ENCODE assay signal across 1 cellular context in genomic region chr12:57520008-57520726, GRCh38.
A peak's percentile ranks its signal among the peaks of the same experiment; 100 is the strongest.
TF ChIP-seq lines count a peak whose summit lies in the region.

Gene DDIT3, minus strand, starts transcription at chr12:57520514. Its CDS starts 3,108 bp downstream, at chr12:57517406.

TF ChIP-seq in HepG2, 621 proteins besides CTCF, POLR2A, EP300 and RAD21 (continued from another document and continues in another):
- no peak; the same call in 1 of the 2 replicates for TF ChIP-seq ZNF281 (CRISPR knock-in tag; IDR thresholded peaks at IDR 0.05; ENCODE audit: borderline replicate concordance)
- TF ChIP-seq ZNF678 (CRISPR knock-in tag; IDR thresholded peaks at IDR 0.05) = 0 out of 2 replicates have a peak, but pooled peaks have one; percentile 81
- TF ChIP-seq BCL6 (CRISPR knock-in tag; IDR thresholded peaks at IDR 0.05) = no peak; the same call in 1 of the 2 replicates
- no peak for TF ChIP-seq ZSCAN25 (CRISPR knock-in tag; IDR thresholded peaks at IDR 0.05)
- no peak for TF ChIP-seq ZFP36 (IDR thresholded peaks at IDR 0.05; ENCODE audit: borderline replicate concordance, low read depth, low read length, partially characterized antibody)
- TF ChIP-seq ARNT2 (CRISPR knock-in tag; IDR thresholded peaks at IDR 0.05; ENCODE audit: low read depth) = no peak
- peak; percentile 94 for TF ChIP-seq ZBTB2 (CRISPR knock-in tag; IDR thresholded peaks at IDR 0.05; ENCODE audit: low read depth)
- TF ChIP-seq ZBTB10 (CRISPR knock-in tag; IDR thresholded peaks at IDR 0.05; ENCODE audit: borderline replicate concordance) = no peak
- TF ChIP-seq ZNF232 (CRISPR knock-in tag; IDR thresholded peaks at IDR 0.05; ENCODE audit: borderline replicate concordance) = peak; percentile 80; the same call in 1 of the 2 replicates
- TF ChIP-seq JDP2 (CRISPR knock-in tag; IDR thresholded peaks at IDR 0.05; ENCODE audit: borderline replicate concordance) = no peak
- no peak for TF ChIP-seq KMT2B (CRISPR knock-in tag; IDR thresholded peaks at IDR 0.05)
- TF ChIP-seq HNF4A (CRISPR knock-in tag; IDR thresholded peaks at IDR 0.05) = no peak
- TF ChIP-seq ZNF350 (CRISPR knock-in tag; IDR thresholded peaks at IDR 0.05; ENCODE audit: borderline replicate concordance, low read depth) = peak; percentile 18; the same call in 1 of the 2 replicates
- no peak for TF ChIP-seq GRHL1 (CRISPR knock-in tag; conservative IDR thresholded peaks at IDR 0.05)
- peak; percentile 90 for TF ChIP-seq PAF1 (CRISPR knock-in tag; IDR thresholded peaks at IDR 0.05)
- peak; percentile 41; the same call in 1 of the 2 replicates for TF ChIP-seq ZNF747 (CRISPR knock-in tag; IDR thresholded peaks at IDR 0.05; ENCODE audit: borderline replicate concordance)
- peak; percentile 67; the same call in 1 of the 2 replicates for TF ChIP-seq ZNF556 (CRISPR knock-in tag; IDR thresholded peaks at IDR 0.05; ENCODE audit: borderline replicate concordance)
- no peak for TF ChIP-seq ZNF740 (CRISPR knock-in tag; IDR thresholded peaks at IDR 0.05)
- peak; percentile 44; the same call in 1 of the 2 replicates for TF ChIP-seq KDM5A (IDR thresholded peaks at IDR 0.05; ENCODE audit: borderline replicate concordance, low read length)
- no peak for TF ChIP-seq ZNF550 (CRISPR knock-in tag; IDR thresholded peaks at IDR 0.05; ENCODE audit: borderline replicate concordance)
- no peak for TF ChIP-seq RFX5 (IDR thresholded peaks at IDR 0.05; ENCODE audit: low read depth, low read length)
- TF ChIP-seq CEBPG (CRISPR knock-in tag; IDR thresholded peaks at IDR 0.05) = no peak
- 0 out of 2 replicates have a peak, but pooled peaks have one; percentile 69 for TF ChIP-seq AFF4 (CRISPR knock-in tag; IDR thresholded peaks at IDR 0.05)
- TF ChIP-seq IRF2 (CRISPR knock-in tag; IDR thresholded peaks at IDR 0.05) = peak; percentile 44; the same call in 1 of the 2 replicates
- TF ChIP-seq ZNF563 (CRISPR knock-in tag; IDR thresholded peaks at IDR 0.05) = no peak
- TF ChIP-seq ZNF510 (CRISPR knock-in tag; IDR thresholded peaks at IDR 0.05; ENCODE audit: low read depth) = 0 out of 2 replicates have a peak, but pooled peaks have one; percentile 83
- no peak for TF ChIP-seq ISX (CRISPR knock-in tag; conservative IDR thresholded peaks at IDR 0.05)
- peak; percentile 85 for TF ChIP-seq ZFX (CRISPR knock-in tag; IDR thresholded peaks at IDR 0.05; ENCODE audit: low read depth)
- no peak for TF ChIP-seq TERF1 (CRISPR knock-in tag; IDR thresholded peaks at IDR 0.05)
- TF ChIP-seq KAT7 (CRISPR knock-in tag; IDR thresholded peaks at IDR 0.05; ENCODE audit: borderline replicate concordance) = 0 out of 2 replicates have a peak, but pooled peaks have one; percentile 73
- peak; percentile 8 for TF ChIP-seq U2AF1 (optimal IDR thresholded peaks at IDR 0.05; ENCODE audit: low read depth, low read length)
- TF ChIP-seq HDAC2 (CRISPR knock-in tag; IDR thresholded peaks at IDR 0.05) = no peak
- peak; percentile 42; the same call in 1 of the 2 replicates for TF ChIP-seq ZXDC (CRISPR knock-in tag; IDR thresholded peaks at IDR 0.05)
- TF ChIP-seq ZNF619 (CRISPR knock-in tag; IDR thresholded peaks at IDR 0.05) = no peak; the same call in 1 of the 2 replicates
- no peak for TF ChIP-seq PRDM15 (CRISPR knock-in tag; IDR thresholded peaks at IDR 0.05)
- TF ChIP-seq TARDBP (CRISPR knock-in tag; IDR thresholded peaks at IDR 0.05) = no peak; the same call in none of the 2 replicates
- no peak for TF ChIP-seq ZNF3 (CRISPR knock-in tag; IDR thresholded peaks at IDR 0.05)
- no peak for TF ChIP-seq ZNF460 (CRISPR knock-in tag; IDR thresholded peaks at IDR 0.05; ENCODE audit: borderline replicate concordance)
- TF ChIP-seq FOSL1 (CRISPR knock-in tag; IDR thresholded peaks at IDR 0.05; ENCODE audit: borderline replicate concordance) = peak; percentile 30; the same call in 1 of the 2 replicates
